In genomic region chr10:68332259-68333057, GRCh38 we compare ENCODE assay signal across 8 cellular contexts. TPM values are rescaled to one million over a fixed set of nuclear protein-coding genes. Genes with fewer than 3 reads are reported as not detected.
DNase-seq lines count a peak whose midpoint lies in the region; ATAC-seq lines count a peak whose summit lies in the region.

Gene PBLD (minus strand): TSS chr10:68332928. CDS start chr10:68306844, 26,084 bp downstream.

- WGBS in esophagus, 2 donors = 0 to 1% methylated on average over 51 of the region's 51 CpGs

- H3K27me3 ChIP-seq in esophagus (ENCODE audit: control insufficient read depth in 1 of 2, insufficient read depth in 2 of 2, low read length in 2 of 2) = no peaks in the 10 kb centered on the region
- no peaks in the 10 kb centered on the region for H3K27me3 ChIP-seq in mucosa of stomach (ENCODE audit: control insufficient read depth, insufficient read depth, low read length)

- H3K27ac ChIP-seq in esophagus (ENCODE audit: low read depth in 2 of 2, low read length in 1 of 2) = peak within 1 kb of the TSS; percentile 97 to 99

- H3K36me3 ChIP-seq in esophagus (ENCODE audit: control insufficient read depth in 2 of 2, insufficient read depth in 2 of 2, low read length in 1 of 2) (no peaks in the 10 kb centered on the region), mucosa of stomach (ENCODE audit: control insufficient read depth, insufficient read depth, low read length) (no peaks in the 10 kb centered on the region)

- H3K9me3 ChIP-seq in esophagus (ENCODE audit: control insufficient read depth in 2 of 2, insufficient read depth in 1 of 2, low read depth in 1 of 2, low read length in 1 of 2) (no peaks in the 10 kb centered on the region), mucosa of stomach (ENCODE audit: control insufficient read depth, low read length) (no peaks in the 10 kb centered on the region)

- peak within 1 kb of the TSS; percentile 86 to 87 for H3K4me3 ChIP-seq in esophagus (ENCODE audit: low read depth in 1 of 2, low read length in 2 of 2)
- peak within 1 kb of the TSS; percentile 81 for H3K4me3 ChIP-seq in mucosa of stomach (ENCODE audit: low read length)

- DNase-seq in CD1c-positive myeloid dendritic cell (ENCODE audit: extremely low spot score) = peak; percentile 68
- DNase-seq in HS-5 (ENCODE audit: low read depth) = peak; percentile 59
- peak; percentile 44 for DNase-seq in NOMO-1 treated with dmso at 0.1 percent for 144 hours (lab: John Stamatoyannopoulos, UW; ENCODE audit: unreplicated experiment)
- DNase-seq in activated T-cell treated with anti-CD3 and anti-CD28 coated beads, Interleukin-2, amount 50 U/mL, for 1 hour = peak; percentile 72
- peak; percentile 6 to 7 for DNase-seq in stimulated activated CD8-positive, alpha-beta memory T cell treated with anti-CD3 and anti-CD28 coated beads, Interleukin-4, amount 100 ng/mL, for 4 hours (ENCODE audit: low read depth in 2 of 2, low spot score in 1 of 2)

- ATAC-seq in GM19455 (IDR thresholded peaks at IDR 0.05; ENCODE audit: unreplicated experiment) = peak; percentile 35

- H3K4me1 ChIP-seq in esophagus (ENCODE audit: control insufficient read depth in 2 of 2, insufficient read depth in 2 of 2, low read length in 1 of 2) (peaks cover 0 to 3% of the 10 kb centered on the region in 2 donors), mucosa of stomach (ENCODE audit: control insufficient read depth, insufficient read depth, low read length) (peaks cover 26% of the 10 kb centered on the region)

- peak within 1 kb of the TSS; percentile 96 for H3K9ac ChIP-seq in mucosa of stomach (ENCODE audit: low read length)

RNA-seq across cellular contexts. Expression of gene PBLD, which starts in this region (rescaled TPM):
- polyA plus RNA-seq in esophagus = 1 to 10 TPM; 1.1 to 1.2 TPM

Comparison
In these comparisons a context has a peak if more than half of its experiments do, and no peak if none do; other contexts are left out.
1. Peak in every context shown above with its lines: DNase-seq, ATAC-seq, H3K4me3 ChIP-seq and H3K27ac ChIP-seq.
2. DNase-seq: peak in every context shown above with its lines; median percentile 72 in activated T-cell treated with anti-CD3 and anti-CD28 coated beads, Interleukin-2, amount 50 U/mL, for 1 hour; 68 in CD1c-positive myeloid dendritic cell; 59 in HS-5; 44 in NOMO-1 treated with dmso at 0.1 percent for 144 hours; 6 in stimulated activated CD8-positive, alpha-beta memory T cell treated with anti-CD3 and anti-CD28 coated beads, Interleukin-4, amount 100 ng/mL, for 4 hours.